In the genomic region with DNA sequence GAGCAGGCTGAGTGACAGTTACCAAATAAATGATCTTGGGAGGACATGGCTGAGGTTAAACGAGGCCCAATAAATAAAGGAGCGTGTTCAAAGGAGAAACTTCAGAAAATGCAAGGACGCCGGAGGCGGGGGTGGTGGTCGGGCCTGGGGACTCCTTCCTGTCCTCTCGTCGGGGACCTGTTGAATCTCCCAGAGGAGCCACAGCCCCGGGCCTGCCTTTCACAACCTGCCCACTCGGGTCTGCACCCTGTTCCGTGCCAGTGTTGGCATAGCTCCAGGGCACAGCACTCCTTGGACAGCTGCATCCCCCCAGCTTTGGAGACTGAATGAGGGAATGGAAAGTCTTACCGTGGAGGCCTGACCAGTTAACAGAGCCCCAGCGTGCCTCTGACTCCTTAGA, we compare ENCODE assay signal across 2 cellular contexts.
TF ChIP-seq lines count a peak whose summit lies in the region.

No MANE protein-coding gene starts in this region.

TF ChIP-seq in GM23338, 12 proteins besides CTCF, POLR2A, EP300 and RAD21 (continues in another document):
- TF ChIP-seq REST (IDR thresholded peaks at IDR 0.05; ENCODE audit: unreplicated experiment) (no peak), JUNB (IDR thresholded peaks at IDR 0.05; ENCODE audit: unreplicated experiment) (no peak), CREB1 (CRISPR knock-in tag; IDR thresholded peaks at IDR 0.05; ENCODE audit: low read depth) (no peak), ZNF114 (CRISPR knock-in tag; IDR thresholded peaks at IDR 0.05) (no peak), STAT1 (IDR thresholded peaks at IDR 0.05; ENCODE audit: unreplicated experiment) (no peak), POLR2AphosphoS5 (IDR thresholded peaks at IDR 0.05; ENCODE audit: low read depth) (no peak), NANOG (IDR thresholded peaks at IDR 0.05; ENCODE audit: borderline replicate concordance) (no peak), EZH2 (IDR thresholded peaks at IDR 0.05; ENCODE audit: low read depth, unreplicated experiment) (no peak)
- TF ChIP-seq, protein P1, sequence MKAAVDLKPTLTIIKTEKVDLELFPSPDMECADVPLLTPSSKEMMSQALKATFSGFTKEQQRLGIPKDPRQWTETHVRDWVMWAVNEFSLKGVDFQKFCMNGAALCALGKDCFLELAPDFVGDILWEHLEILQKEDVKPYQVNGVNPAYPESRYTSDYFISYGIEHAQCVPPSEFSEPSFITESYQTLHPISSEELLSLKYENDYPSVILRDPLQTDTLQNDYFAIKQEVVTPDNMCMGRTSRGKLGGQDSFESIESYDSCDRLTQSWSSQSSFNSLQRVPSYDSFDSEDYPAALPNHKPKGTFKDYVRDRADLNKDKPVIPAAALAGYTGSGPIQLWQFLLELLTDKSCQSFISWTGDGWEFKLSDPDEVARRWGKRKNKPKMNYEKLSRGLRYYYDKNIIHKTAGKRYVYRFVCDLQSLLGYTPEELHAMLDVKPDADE (IDR thresholded peaks at IDR 0.05): no peak
- TF ChIP-seq, protein P2, sequence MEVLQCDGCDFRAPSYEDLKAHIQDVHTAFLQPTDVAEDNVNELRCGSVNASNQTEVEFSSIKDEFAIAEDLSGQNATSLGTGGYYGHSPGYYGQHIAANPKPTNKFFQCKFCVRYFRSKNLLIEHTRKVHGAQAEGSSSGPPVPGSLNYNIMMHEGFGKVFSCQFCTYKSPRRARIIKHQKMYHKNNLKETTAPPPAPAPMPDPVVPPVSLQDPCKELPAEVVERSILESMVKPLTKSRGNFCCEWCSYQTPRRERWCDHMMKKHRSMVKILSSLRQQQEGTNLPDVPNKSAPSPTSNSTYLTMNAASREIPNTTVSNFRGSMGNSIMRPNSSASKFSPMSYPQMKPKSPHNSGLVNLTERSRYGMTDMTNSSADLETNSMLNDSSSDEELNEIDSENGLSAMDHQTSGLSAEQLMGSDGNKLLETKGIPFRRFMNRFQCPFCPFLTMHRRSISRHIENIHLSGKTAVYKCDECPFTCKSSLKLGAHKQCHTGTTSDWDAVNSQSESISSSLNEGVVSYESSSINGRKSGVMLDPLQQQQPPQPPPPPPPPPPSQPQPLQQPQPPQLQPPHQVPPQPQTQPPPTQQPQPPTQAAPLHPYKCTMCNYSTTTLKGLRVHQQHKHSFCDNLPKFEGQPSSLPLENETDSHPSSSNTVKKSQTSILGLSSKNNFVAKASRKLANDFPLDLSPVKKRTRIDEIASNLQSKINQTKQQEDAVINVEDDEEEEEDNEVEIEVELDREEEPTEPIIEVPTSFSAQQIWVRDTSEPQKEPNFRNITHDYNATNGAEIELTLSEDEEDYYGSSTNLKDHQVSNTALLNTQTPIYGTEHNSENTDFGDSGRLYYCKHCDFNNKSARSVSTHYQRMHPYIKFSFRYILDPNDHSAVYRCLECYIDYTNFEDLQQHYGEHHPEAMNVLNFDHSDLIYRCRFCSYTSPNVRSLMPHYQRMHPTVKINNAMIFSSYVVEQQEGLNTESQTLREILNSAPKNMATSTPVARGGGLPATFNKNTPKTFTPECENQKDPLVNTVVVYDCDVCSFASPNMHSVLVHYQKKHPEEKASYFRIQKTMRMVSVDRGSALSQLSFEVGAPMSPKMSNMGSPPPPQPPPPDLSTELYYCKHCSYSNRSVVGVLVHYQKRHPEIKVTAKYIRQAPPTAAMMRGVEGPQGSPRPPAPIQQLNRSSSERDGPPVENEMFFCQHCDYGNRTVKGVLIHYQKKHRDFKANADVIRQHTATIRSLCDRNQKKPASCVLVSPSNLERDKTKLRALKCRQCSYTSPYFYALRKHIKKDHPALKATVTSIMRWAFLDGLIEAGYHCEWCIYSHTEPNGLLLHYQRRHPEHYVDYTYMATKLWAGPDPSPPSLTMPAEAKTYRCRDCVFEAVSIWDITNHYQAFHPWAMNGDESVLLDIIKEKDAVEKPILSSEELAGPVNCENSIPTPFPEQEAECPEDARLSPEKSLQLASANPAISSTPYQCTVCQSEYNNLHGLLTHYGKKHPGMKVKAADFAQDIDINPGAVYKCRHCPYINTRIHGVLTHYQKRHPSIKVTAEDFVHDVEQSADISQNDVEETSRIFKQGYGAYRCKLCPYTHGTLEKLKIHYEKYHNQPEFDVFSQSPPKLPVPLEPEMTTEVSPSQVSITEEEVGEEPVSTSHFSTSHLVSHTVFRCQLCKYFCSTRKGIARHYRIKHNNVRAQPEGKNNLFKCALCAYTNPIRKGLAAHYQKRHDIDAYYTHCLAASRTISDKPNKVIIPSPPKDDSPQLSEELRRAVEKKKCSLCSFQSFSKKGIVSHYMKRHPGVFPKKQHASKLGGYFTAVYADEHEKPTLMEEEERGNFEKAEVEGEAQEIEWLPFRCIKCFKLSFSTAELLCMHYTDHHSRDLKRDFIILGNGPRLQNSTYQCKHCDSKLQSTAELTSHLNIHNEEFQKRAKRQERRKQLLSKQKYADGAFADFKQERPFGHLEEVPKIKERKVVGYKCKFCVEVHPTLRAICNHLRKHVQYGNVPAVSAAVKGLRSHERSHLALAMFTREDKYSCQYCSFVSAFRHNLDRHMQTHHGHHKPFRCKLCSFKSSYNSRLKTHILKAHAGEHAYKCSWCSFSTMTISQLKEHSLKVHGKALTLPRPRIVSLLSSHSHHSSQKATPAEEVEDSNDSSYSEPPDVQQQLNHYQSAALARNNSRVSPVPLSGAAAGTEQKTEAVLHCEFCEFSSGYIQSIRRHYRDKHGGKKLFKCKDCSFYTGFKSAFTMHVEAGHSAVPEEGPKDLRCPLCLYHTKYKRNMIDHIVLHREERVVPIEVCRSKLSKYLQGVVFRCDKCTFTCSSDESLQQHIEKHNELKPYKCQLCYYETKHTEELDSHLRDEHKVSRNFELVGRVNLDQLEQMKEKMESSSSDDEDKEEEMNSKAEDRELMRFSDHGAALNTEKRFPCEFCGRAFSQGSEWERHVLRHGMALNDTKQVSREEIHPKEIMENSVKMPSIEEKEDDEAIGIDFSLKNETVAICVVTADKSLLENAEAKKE (CRISPR knock-in tag; IDR thresholded peaks at IDR 0.05): no peak

TF ChIP-seq in H1, 55 proteins besides CTCF, POLR2A, EP300 and RAD21:
- TF ChIP-seq ZNF274 (IDR thresholded peaks at IDR 0.05; ENCODE audit: borderline replicate concordance, extremely low read depth, low read length): no peak
- no peak for TF ChIP-seq NANOG (IDR thresholded peaks at IDR 0.05; ENCODE audit: insufficient read depth, low read depth, low read length, poor library complexity, severe bottlenecking)
- TF ChIP-seq CBX5 (IDR thresholded peaks at IDR 0.05; ENCODE audit: low read depth, low read length): no peak
- TF ChIP-seq SP1 (IDR thresholded peaks at IDR 0.05; ENCODE audit: low read depth, low read length): no peak
- no peak for TF ChIP-seq HDAC6 (IDR thresholded peaks at IDR 0.05; ENCODE audit: low read depth, low read length)
- no peak for TF ChIP-seq KDM5A (IDR thresholded peaks at IDR 0.05; ENCODE audit: low read length)
- no peak for TF ChIP-seq JUND (IDR thresholded peaks at IDR 0.05; ENCODE audit: low read length)
- no peak for TF ChIP-seq SUZ12 (IDR thresholded peaks at IDR 0.05; ENCODE audit: low read length)
